Comparison of ENCODE assay signal across 22 cellular contexts in genomic region chr17:80594666-80595269, GRCh38. TPM values are rescaled to one million over a fixed set of nuclear protein-coding genes. Genes with fewer than 3 reads are reported as not detected.
DNase-seq lines count a peak whose midpoint lies in the region; ATAC-seq and TF ChIP-seq lines count a peak whose summit lies in the region.
"Had no signal": no experiment of that assay in that cellular context is flagged by ENCODE, and none has a peak within 500 bp of the region (broad histone marks: within the 10 kb centered on the region; RNA-seq: fewer than 3 reads in every experiment).

No MANE protein-coding gene starts in this region.

- H3K27me3 ChIP-seq in dorsolateral prefrontal cortex, result no peaks in the 10 kb centered on the region
- H3K27me3 ChIP-seq: stomach had no signal

- H3K4me3 Mint-ChIP-seq in activated CD8-positive, alpha-beta memory T cell treated with anti-CD3 and anti-CD28 coated beads, Interleukin-2, amount 10 ng/mL, durations not matched to agents 7 days and 5 days, result no peak overlapping the region
- no peak overlapping the region for H3K4me3 Mint-ChIP-seq in stimulated activated effector memory CD8-positive, alpha-beta T cell treated with anti-CD3 and anti-CD28 coated beads, Interleukin-12 subunit alpha, Interleukin-12 subunit beta, amount 100 ng/mL, for 72 hours
- H3K4me3 Mint-ChIP-seq in activated CD4-positive, alpha-beta memory T cell treated with anti-CD3 and anti-CD28 coated beads for 36 hours, result no peak overlapping the region
- H3K4me3 Mint-ChIP-seq in mesothelial cell of epicardium, result no peak overlapping the region
- H3K4me3 Mint-ChIP-seq: activated naive CD8-positive, alpha-beta T cell; GM23338 had no signal

- H3K36me3 Mint-ChIP-seq in activated CD8-positive, alpha-beta memory T cell treated with anti-CD3 and anti-CD28 coated beads, Interleukin-2, amount 10 ng/mL, durations not matched to agents 7 days and 5 days, result no peaks in the 10 kb centered on the region
- no peaks in the 10 kb centered on the region for H3K36me3 Mint-ChIP-seq in stimulated activated effector memory CD8-positive, alpha-beta T cell treated with anti-CD3 and anti-CD28 coated beads, Interleukin-12 subunit alpha, Interleukin-12 subunit beta, amount 100 ng/mL, for 72 hours
- H3K36me3 Mint-ChIP-seq in activated CD4-positive, alpha-beta memory T cell treated with anti-CD3 and anti-CD28 coated beads for 36 hours, result peaks cover 1% of the 10 kb centered on the region
- no peaks in the 10 kb centered on the region for H3K36me3 Mint-ChIP-seq in mesothelial cell of epicardium

- TF ChIP-seq CTCF in dorsolateral prefrontal cortex (IDR thresholded peaks at IDR 0.05 in 54 of 56, conservative IDR thresholded peaks at IDR 0.05 in 2 of 56; ENCODE audit: low read depth in 1 of 56, partially characterized antibody in 56 of 56), result no peak
- no peak for TF ChIP-seq CTCF in mesothelial cell of epicardium (IDR thresholded peaks at IDR 0.05; ENCODE audit: unreplicated experiment)

- DNase-seq in activated CD8-positive, alpha-beta memory T cell treated with anti-CD3 and anti-CD28 coated beads, Interleukin-2, amount 10 ng/mL, durations not matched to agents 7 days and 5 days, result no peak
- no peak for DNase-seq in activated CD8-positive, alpha-beta memory T cell treated with anti-CD3 and anti-CD28 coated beads, Interleukin-2, amount 50 U/mL, for 48 hours
- DNase-seq in NCI-H2171 treated with DMSO at 0.1 percent for 48 hours (lab: John Stamatoyannopoulos, UW), result peak; percentile 70
- DNase-seq in dorsolateral prefrontal cortex, result no peak
- no peak for DNase-seq in stimulated activated effector memory CD8-positive, alpha-beta T cell treated with anti-CD3 and anti-CD28 coated beads, Interleukin-12 subunit alpha, Interleukin-12 subunit beta, amount 100 ng/mL, for 72 hours (ENCODE audit: low spot score in 2 of 2)
- no peak for DNase-seq in activated CD4-positive, alpha-beta memory T cell treated with anti-CD3 and anti-CD28 coated beads for 36 hours
- DNase-seq in mesothelial cell of epicardium (ENCODE audit: low spot score in 2 of 2, unreplicated experiment in 2 of 2), result no peak
- DNase-seq: ACHN; activated CD4-positive, alpha-beta T cell treated with anti-CD3 and anti-CD28 coated beads for 1 hour; CD8-positive, alpha-beta memory T cell; DMS79 treated with DMSO at 0.1 percent for 48 hours; NCI-H187; NCI-H510A treated with DMSO at 0.1 percent for 48 hours; OCI-M1; right cardiac atrium; stomach; T1000 had no signal

- POLR2A ChIA-PET in activated CD4-positive, alpha-beta memory T cell treated with anti-CD3 and anti-CD28 coated beads for 36 hours (lab: Charles Lee), result no interaction called here

- no peaks in the 10 kb centered on the region for H3K27me3 Mint-ChIP-seq in activated CD8-positive, alpha-beta memory T cell treated with anti-CD3 and anti-CD28 coated beads, Interleukin-2, amount 10 ng/mL, durations not matched to agents 7 days and 5 days
- H3K27me3 Mint-ChIP-seq in activated CD4-positive, alpha-beta memory T cell treated with anti-CD3 and anti-CD28 coated beads for 36 hours, result no peaks in the 10 kb centered on the region
- no peaks in the 10 kb centered on the region for H3K27me3 Mint-ChIP-seq in mesothelial cell of epicardium (ENCODE audit: low read depth)
- H3K27me3 Mint-ChIP-seq: activated naive CD8-positive, alpha-beta T cell had no signal

- peaks cover 62% of the 10 kb centered on the region for H3K4me1 Mint-ChIP-seq in activated CD8-positive, alpha-beta memory T cell treated with anti-CD3 and anti-CD28 coated beads, Interleukin-2, amount 10 ng/mL, durations not matched to agents 7 days and 5 days
- peaks cover 72% of the 10 kb centered on the region for H3K4me1 Mint-ChIP-seq in stimulated activated effector memory CD8-positive, alpha-beta T cell treated with anti-CD3 and anti-CD28 coated beads, Interleukin-12 subunit alpha, Interleukin-12 subunit beta, amount 100 ng/mL, for 72 hours
- peaks cover 69% of the 10 kb centered on the region for H3K4me1 Mint-ChIP-seq in activated CD4-positive, alpha-beta memory T cell treated with anti-CD3 and anti-CD28 coated beads for 36 hours (ENCODE audit: low read depth)
- peaks cover 3% of the 10 kb centered on the region for H3K4me1 Mint-ChIP-seq in mesothelial cell of epicardium

- peak overlapping the region in 16 of 59 donors; percentile 1 to 26 (median 16) for H3K4me3 ChIP-seq in dorsolateral prefrontal cortex
- H3K4me3 ChIP-seq: GM23338, stomach had no signal

- intact Hi-C loops in dorsolateral prefrontal cortex (cut with DNase I), result no loop called here
- intact Hi-C loops in activated CD4-positive, alpha-beta memory T cell treated with anti-CD3 and anti-CD28 coated beads for 36 hours (cut with micrococcal nuclease), result no loop called here

- CTCF ChIA-PET in activated CD8-positive, alpha-beta memory T cell treated with anti-CD3 and anti-CD28 coated beads, Interleukin-2, amount 10 ng/mL, durations not matched to agents 7 days and 5 days (lab: Charles Lee), result interaction anchor here (0.6 to 1.2 kb wide), 3 partner anchors 19 to 1542 kb away, joined by 3 to 5 read pairs (median 5); no protein-coding TSS in a partner anchor
- CTCF ChIA-PET in activated CD4-positive, alpha-beta memory T cell treated with anti-CD3 and anti-CD28 coated beads for 36 hours (lab: Charles Lee), result no interaction called here

- peak overlapping the region; percentile 71 for H3K27ac Mint-ChIP-seq in activated CD8-positive, alpha-beta memory T cell treated with anti-CD3 and anti-CD28 coated beads, Interleukin-2, amount 10 ng/mL, durations not matched to agents 7 days and 5 days
- peak overlapping the region; percentile 9 for H3K27ac Mint-ChIP-seq in stimulated activated effector memory CD8-positive, alpha-beta T cell treated with anti-CD3 and anti-CD28 coated beads, Interleukin-12 subunit alpha, Interleukin-12 subunit beta, amount 100 ng/mL, for 72 hours
- H3K27ac Mint-ChIP-seq in activated CD4-positive, alpha-beta memory T cell treated with anti-CD3 and anti-CD28 coated beads for 36 hours, result no peak overlapping the region
- H3K27ac Mint-ChIP-seq in mesothelial cell of epicardium, result no peak overlapping the region
- H3K27ac Mint-ChIP-seq: activated naive CD8-positive, alpha-beta T cell; GM23338 had no signal

- peak overlapping the region in 43 of 59 donors; percentile 3 to 69 (median 30) for H3K27ac ChIP-seq in dorsolateral prefrontal cortex
- H3K27ac ChIP-seq: epithelial cell of prostate, stomach had no signal

- no peak for ATAC-seq in activated CD8-positive, alpha-beta memory T cell treated with anti-CD3 and anti-CD28 coated beads, Interleukin-2, amount 10 ng/mL, durations not matched to agents 7 days and 5 days
- no peak for ATAC-seq in stimulated activated effector memory CD8-positive, alpha-beta T cell treated with anti-CD3 and anti-CD28 coated beads, Interleukin-12 subunit alpha, Interleukin-12 subunit beta, amount 100 ng/mL, for 72 hours
- no peak for ATAC-seq in HG02759 (IDR thresholded peaks at IDR 0.05; ENCODE audit: unreplicated experiment)
- ATAC-seq: GM23338, left lobe of liver, right cardiac atrium had no signal

- no peaks in the 10 kb centered on the region for H3K9me3 Mint-ChIP-seq in activated CD8-positive, alpha-beta memory T cell treated with anti-CD3 and anti-CD28 coated beads, Interleukin-2, amount 10 ng/mL, durations not matched to agents 7 days and 5 days (ENCODE audit: low read depth)
- H3K9me3 Mint-ChIP-seq in stimulated activated effector memory CD8-positive, alpha-beta T cell treated with anti-CD3 and anti-CD28 coated beads, Interleukin-12 subunit alpha, Interleukin-12 subunit beta, amount 100 ng/mL, for 72 hours, result no peaks in the 10 kb centered on the region
- no peaks in the 10 kb centered on the region for H3K9me3 Mint-ChIP-seq in activated CD4-positive, alpha-beta memory T cell treated with anti-CD3 and anti-CD28 coated beads for 36 hours
- H3K9me3 Mint-ChIP-seq in mesothelial cell of epicardium, result no peaks in the 10 kb centered on the region
- H3K9me3 Mint-ChIP-seq: CD8-positive, alpha-beta memory T cell; GM23338 had no signal

RNA-seq across cellular contexts. Expression of gene RPTOR, which starts 50.1 kb away (rescaled TPM):
- 10 to 100 TPM; 60.4 to 87.0 TPM for total RNA-seq in activated CD8-positive, alpha-beta memory T cell treated with anti-CD3 and anti-CD28 coated beads, Interleukin-2, amount 10 ng/mL, durations not matched to agents 7 days and 5 days
- total RNA-seq in dorsolateral prefrontal cortex (10 to 100 TPM; 44.7 to 76.5 (median 57.2) TPM), mesothelial cell of epicardium (46.1 to 53.7 TPM (median 47.8 TPM) in 3 replicates)
- 10 to 100 TPM; 41.5 to 47.9 TPM for total RNA-seq in activated CD4-positive, alpha-beta memory T cell treated with anti-CD3 and anti-CD28 coated beads for 36 hours

Comparison
In these comparisons a context has a peak if more than half of its experiments do, and no peak if none do; other contexts are left out.
1. H3K27ac Mint-ChIP-seq: peak in activated CD8-positive, alpha-beta memory T cell treated with anti-CD3 and anti-CD28 coated beads, Interleukin-2, amount 10 ng/mL, durations not matched to agents 7 days and 5 days (single experiment) and stimulated activated effector memory CD8-positive, alpha-beta T cell treated with anti-CD3 and anti-CD28 coated beads, Interleukin-12 subunit alpha, Interleukin-12 subunit beta, amount 100 ng/mL, for 72 hours (single experiment); none in activated CD4-positive, alpha-beta memory T cell treated with anti-CD3 and anti-CD28 coated beads for 36 hours (single experiment) and mesothelial cell of epicardium (single experiment).